In the genomic region with DNA sequence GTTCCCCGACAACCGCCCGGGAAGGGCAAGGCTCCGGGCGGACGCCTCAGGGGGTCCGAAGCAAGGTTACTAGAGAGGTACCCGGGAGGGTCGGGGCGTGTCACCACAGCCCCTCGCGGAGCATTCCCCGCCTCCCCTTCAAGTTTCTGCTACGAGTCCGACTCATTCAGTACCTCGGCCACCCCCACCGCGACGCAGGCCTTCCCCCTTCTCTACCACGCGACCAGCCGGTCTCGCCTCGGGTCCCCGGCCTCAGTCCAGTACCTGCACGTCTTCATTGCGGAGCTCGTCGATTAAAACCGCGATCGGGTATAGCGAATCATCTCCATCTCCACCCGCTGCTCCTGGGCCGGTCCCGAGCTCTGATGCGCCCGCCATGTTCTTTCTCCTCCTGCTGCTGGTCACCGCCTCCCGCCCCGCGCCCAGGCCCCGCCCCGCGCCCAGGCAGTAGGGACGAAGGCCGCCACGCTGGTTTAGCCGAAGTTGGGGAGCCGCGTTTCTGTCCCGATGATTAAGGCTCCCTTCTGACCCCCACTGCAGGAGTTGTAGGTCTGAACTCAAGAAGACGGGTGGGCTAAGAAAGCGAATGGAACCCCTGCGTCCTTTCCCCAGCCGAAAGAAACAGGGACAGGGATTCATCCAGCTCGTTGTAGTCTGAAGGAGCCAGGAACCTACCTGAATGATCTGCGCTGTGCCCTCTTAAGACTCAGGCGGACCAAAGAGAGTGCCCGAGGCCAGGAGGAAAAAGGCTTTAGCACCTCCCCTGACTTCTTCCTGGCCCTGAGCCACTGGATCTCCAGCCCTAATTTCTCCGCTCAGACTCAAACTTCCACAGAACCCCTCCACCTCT, we compare ENCODE assay signal across 8 cellular contexts. TPM values are rescaled to one million over a fixed set of nuclear protein-coding genes. Genes with fewer than 3 reads are reported as not detected.
DNase-seq lines count a peak whose midpoint lies in the region; ATAC-seq and TF ChIP-seq lines count a peak whose summit lies in the region.

A gene (minus strand): TSS at position 406 of the 850 bp plus-strand sequence. CDS start 28 bp downstream, at position 378.

- TF ChIP-seq CTCF in esophagus muscularis mucosa (IDR thresholded peaks at IDR 0.05): no peak

- no peaks in the 10 kb centered on the region for H3K27me3 ChIP-seq in esophagus muscularis mucosa
- no peaks in the 10 kb centered on the region for H3K27me3 ChIP-seq in muscle layer of duodenum (ENCODE audit: low read depth, low read length)

- ATAC-seq in GM21526 (IDR thresholded peaks at IDR 0.05; ENCODE audit: low FRiP score, unreplicated experiment): peak; percentile 79

- H3K27ac ChIP-seq in esophagus muscularis mucosa (replicated peaks in 1 of 4): peak within 1 kb of the TSS; percentile 90 to 93 (median 91)
- H3K27ac ChIP-seq in muscle layer of duodenum (ENCODE audit: low read length): peak within 1 kb of the TSS; percentile 97

- no peak for TF ChIP-seq POLR2A in esophagus muscularis mucosa (IDR thresholded peaks at IDR 0.05; ENCODE audit: low read depth)

- H3K4me3 ChIP-seq in esophagus muscularis mucosa (peak within 1 kb of the TSS; percentile 72 to 93 (median 80)), muscle layer of duodenum (ENCODE audit: low read depth in 1 of 2, low read length in 2 of 2) (peak within 1 kb of the TSS; percentile 85 to 93)

- no peaks in the 10 kb centered on the region for H3K9me3 ChIP-seq in esophagus muscularis mucosa
- no peaks in the 10 kb centered on the region for H3K9me3 ChIP-seq in muscle layer of duodenum (ENCODE audit: control insufficient read depth in 1 of 2, low read length in 2 of 2)

- intact Hi-C loops in esophagus muscularis mucosa (cut with DNase I): loop anchor here (2.0 kb wide), 1 partner anchor 163 kb away; a partner anchor contains a TSS

- no peak for TF ChIP-seq EP300 in esophagus muscularis mucosa (IDR thresholded peaks at IDR 0.05)

- WGBS in esophagus muscularis mucosa: under 1% methylated on average over 28 of the region's 61 CpGs

- H3K36me3 ChIP-seq in esophagus muscularis mucosa (peaks cover 5 to 35% (median 25%) of the 10 kb centered on the region in 4 donors), muscle layer of duodenum (ENCODE audit: control insufficient read depth in 1 of 2, insufficient read depth in 2 of 2, low read length in 2 of 2) (peaks cover 12 to 18% of the 10 kb centered on the region in 2 donors)

- DNase-seq in DMS114 treated with DMSO at 0.1 percent for 48 hours (lab: John Stamatoyannopoulos, UW; ENCODE audit: unreplicated experiment): peak; percentile 50
- DNase-seq in HuH-7.5 (ENCODE audit: low spot score): peak; percentile 77
- DNase-seq in activated T-cell treated with anti-CD3 and anti-CD28 coated beads, Interleukin-2, amount 50 U/mL, for 48 hours: peak; percentile 82 to 83
- peak; percentile 98 for DNase-seq in esophagus muscularis mucosa (ENCODE audit: extremely low spot score)
- peak; percentile 52 to 53 for DNase-seq in stimulated activated CD8-positive, alpha-beta memory T cell treated with anti-CD3 and anti-CD28 coated beads, Interleukin-7, amount 100 ng/mL, for 48 hours (ENCODE audit: extremely low read depth in 1 of 2, low read depth in 1 of 2)

- H3K4me1 ChIP-seq in esophagus muscularis mucosa (peaks cover 4 to 39% (median 37%) of the 10 kb centered on the region in 4 donors), muscle layer of duodenum (ENCODE audit: control insufficient read depth in 1 of 2, insufficient read depth in 2 of 2, low read length in 2 of 2) (peaks cover 0 to 32% of the 10 kb centered on the region in 2 donors)

TF ChIP-seq in PFSK-1, 5 proteins besides CTCF, POLR2A, EP300 and RAD21:
- no peak; the same call in 1 of the 2 replicates for TF ChIP-seq SIN3A (IDR thresholded peaks at IDR 0.05; ENCODE audit: borderline replicate concordance, insufficient read depth, low read length)
- TF ChIP-seq, protein P1, sequence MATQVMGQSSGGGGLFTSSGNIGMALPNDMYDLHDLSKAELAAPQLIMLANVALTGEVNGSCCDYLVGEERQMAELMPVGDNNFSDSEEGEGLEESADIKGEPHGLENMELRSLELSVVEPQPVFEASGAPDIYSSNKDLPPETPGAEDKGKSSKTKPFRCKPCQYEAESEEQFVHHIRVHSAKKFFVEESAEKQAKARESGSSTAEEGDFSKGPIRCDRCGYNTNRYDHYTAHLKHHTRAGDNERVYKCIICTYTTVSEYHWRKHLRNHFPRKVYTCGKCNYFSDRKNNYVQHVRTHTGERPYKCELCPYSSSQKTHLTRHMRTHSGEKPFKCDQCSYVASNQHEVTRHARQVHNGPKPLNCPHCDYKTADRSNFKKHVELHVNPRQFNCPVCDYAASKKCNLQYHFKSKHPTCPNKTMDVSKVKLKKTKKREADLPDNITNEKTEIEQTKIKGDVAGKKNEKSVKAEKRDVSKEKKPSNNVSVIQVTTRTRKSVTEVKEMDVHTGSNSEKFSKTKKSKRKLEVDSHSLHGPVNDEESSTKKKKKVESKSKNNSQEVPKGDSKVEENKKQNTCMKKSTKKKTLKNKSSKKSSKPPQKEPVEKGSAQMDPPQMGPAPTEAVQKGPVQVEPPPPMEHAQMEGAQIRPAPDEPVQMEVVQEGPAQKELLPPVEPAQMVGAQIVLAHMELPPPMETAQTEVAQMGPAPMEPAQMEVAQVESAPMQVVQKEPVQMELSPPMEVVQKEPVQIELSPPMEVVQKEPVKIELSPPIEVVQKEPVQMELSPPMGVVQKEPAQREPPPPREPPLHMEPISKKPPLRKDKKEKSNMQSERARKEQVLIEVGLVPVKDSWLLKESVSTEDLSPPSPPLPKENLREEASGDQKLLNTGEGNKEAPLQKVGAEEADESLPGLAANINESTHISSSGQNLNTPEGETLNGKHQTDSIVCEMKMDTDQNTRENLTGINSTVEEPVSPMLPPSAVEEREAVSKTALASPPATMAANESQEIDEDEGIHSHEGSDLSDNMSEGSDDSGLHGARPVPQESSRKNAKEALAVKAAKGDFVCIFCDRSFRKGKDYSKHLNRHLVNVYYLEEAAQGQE (IDR thresholded peaks at IDR 0.05; ENCODE audit: insufficient read depth in 1 of 2, low read depth in 2 of 2, low read length in 2 of 2): peak in 1 of 2 experiments; percentile 16; a peak in 1 of 4 replicates
- no peak for TF ChIP-seq FOXP2 (optimal IDR thresholded peaks at IDR 0.05; ENCODE audit: borderline replicate concordance, extremely low read depth, extremely low read length, insufficient read depth)
- TF ChIP-seq POLR2AphosphoS5 (IDR thresholded peaks at IDR 0.05; ENCODE audit: low read depth, low read length): peak; percentile 87
- TF ChIP-seq TAF1 (IDR thresholded peaks at IDR 0.05; ENCODE audit: borderline replicate concordance, insufficient read depth, low read length): peak; percentile 95; the same call in 1 of the 2 replicates
TF ChIP-seq in PFSK-1: peak in this region for 3.

RNA-seq across cellular contexts. Expression of the gene that starts here (rescaled TPM):
- 32.5 TPM for polyA plus RNA-seq in PFSK-1 (2012; ENCODE audit: insufficient read length, low read depth)
- 10 to 100 TPM in 2 of 4 donors, 1 to 10 TPM in 2; 9.6 to 12.8 (median 10.5) TPM for total RNA-seq in esophagus muscularis mucosa

Comparison
In these comparisons a context has a peak if more than half of its experiments do, and no peak if none do; other contexts are left out.
1. Peak in every context shown above with its lines: DNase-seq, ATAC-seq, H3K4me3 ChIP-seq and H3K27ac ChIP-seq.